In the genomic region with DNA sequence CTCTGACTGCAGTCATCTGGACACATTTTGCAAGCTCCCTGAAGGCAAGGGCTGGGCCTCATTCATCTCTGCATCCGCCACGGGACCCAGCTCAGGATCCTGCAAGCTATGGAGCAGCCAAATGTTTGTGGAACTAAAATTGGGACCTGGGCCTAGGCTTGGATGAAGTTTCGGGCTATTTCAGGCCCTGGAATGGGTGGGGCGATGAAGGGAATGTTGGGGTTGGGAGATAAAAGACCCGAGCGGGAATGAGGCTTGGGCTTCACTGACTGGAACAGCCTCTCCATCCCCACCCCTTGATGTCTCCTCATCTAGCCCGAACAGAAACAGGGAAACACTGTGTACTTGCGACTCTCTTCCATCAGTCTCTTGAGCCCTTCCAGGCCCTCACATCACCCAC, we compare ENCODE assay signal across 1 cellular context.
TF ChIP-seq lines count a peak whose summit lies in the region.

No MANE protein-coding gene starts in this region.

TF ChIP-seq in K562, 482 proteins besides CTCF, POLR2A, EP300 and RAD21 (continued from another document):
- TF ChIP-seq ZNF316 (IDR thresholded peaks at IDR 0.05) (no peak), POU5F1 (IDR thresholded peaks at IDR 0.05; ENCODE audit: borderline replicate concordance, low read depth, low read length, partially characterized antibody) (no peak), ZNF780A (CRISPR knock-in tag; IDR thresholded peaks at IDR 0.05) (no peak), ZNF445 (CRISPR knock-in tag; IDR thresholded peaks at IDR 0.05; ENCODE audit: low read depth) (no peak), SMC3 (conservative IDR thresholded peaks at IDR 0.05; ENCODE audit: insufficient read depth, low read depth, low read length) (no peak), FOXJ3 (CRISPR knock-in tag; IDR thresholded peaks at IDR 0.05) (no peak)
- TF ChIP-seq, protein P1, sequence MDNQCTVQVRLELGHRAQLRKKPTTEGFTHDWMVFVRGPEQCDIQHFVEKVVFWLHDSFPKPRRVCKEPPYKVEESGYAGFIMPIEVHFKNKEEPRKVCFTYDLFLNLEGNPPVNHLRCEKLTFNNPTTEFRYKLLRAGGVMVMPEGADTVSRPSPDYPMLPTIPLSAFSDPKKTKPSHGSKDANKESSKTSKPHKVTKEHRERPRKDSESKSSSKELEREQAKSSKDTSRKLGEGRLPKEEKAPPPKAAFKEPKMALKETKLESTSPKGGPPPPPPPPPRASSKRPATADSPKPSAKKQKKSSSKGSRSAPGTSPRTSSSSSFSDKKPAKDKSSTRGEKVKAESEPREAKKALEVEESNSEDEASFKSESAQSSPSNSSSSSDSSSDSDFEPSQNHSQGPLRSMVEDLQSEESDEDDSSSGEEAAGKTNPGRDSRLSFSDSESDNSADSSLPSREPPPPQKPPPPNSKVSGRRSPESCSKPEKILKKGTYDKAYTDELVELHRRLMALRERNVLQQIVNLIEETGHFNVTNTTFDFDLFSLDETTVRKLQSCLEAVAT (IDR thresholded peaks at IDR 0.05): no peak
- TF ChIP-seq, protein P2, sequence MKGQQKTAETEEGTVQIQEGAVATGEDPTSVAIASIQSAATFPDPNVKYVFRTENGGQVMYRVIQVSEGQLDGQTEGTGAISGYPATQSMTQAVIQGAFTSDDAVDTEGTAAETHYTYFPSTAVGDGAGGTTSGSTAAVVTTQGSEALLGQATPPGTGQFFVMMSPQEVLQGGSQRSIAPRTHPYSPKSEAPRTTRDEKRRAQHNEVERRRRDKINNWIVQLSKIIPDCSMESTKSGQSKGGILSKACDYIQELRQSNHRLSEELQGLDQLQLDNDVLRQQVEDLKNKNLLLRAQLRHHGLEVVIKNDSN (CRISPR knock-in tag; IDR thresholded peaks at IDR 0.05): no peak
- TF ChIP-seq, protein P3, sequence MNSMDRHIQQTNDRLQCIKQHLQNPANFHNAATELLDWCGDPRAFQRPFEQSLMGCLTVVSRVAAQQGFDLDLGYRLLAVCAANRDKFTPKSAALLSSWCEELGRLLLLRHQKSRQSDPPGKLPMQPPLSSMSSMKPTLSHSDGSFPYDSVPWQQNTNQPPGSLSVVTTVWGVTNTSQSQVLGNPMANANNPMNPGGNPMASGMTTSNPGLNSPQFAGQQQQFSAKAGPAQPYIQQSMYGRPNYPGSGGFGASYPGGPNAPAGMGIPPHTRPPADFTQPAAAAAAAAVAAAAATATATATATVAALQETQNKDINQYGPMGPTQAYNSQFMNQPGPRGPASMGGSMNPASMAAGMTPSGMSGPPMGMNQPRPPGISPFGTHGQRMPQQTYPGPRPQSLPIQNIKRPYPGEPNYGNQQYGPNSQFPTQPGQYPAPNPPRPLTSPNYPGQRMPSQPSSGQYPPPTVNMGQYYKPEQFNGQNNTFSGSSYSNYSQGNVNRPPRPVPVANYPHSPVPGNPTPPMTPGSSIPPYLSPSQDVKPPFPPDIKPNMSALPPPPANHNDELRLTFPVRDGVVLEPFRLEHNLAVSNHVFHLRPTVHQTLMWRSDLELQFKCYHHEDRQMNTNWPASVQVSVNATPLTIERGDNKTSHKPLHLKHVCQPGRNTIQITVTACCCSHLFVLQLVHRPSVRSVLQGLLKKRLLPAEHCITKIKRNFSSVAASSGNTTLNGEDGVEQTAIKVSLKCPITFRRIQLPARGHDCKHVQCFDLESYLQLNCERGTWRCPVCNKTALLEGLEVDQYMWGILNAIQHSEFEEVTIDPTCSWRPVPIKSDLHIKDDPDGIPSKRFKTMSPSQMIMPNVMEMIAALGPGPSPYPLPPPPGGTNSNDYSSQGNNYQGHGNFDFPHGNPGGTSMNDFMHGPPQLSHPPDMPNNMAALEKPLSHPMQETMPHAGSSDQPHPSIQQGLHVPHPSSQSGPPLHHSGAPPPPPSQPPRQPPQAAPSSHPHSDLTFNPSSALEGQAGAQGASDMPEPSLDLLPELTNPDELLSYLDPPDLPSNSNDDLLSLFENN (IDR thresholded peaks at IDR 0.05; ENCODE audit: low read depth in 2 of 2, low read length in 2 of 2): no peak
TF ChIP-seq in K562: peak in this region for 0.
